22 cellular contexts compared by ENCODE assay signal in the genomic region with DNA sequence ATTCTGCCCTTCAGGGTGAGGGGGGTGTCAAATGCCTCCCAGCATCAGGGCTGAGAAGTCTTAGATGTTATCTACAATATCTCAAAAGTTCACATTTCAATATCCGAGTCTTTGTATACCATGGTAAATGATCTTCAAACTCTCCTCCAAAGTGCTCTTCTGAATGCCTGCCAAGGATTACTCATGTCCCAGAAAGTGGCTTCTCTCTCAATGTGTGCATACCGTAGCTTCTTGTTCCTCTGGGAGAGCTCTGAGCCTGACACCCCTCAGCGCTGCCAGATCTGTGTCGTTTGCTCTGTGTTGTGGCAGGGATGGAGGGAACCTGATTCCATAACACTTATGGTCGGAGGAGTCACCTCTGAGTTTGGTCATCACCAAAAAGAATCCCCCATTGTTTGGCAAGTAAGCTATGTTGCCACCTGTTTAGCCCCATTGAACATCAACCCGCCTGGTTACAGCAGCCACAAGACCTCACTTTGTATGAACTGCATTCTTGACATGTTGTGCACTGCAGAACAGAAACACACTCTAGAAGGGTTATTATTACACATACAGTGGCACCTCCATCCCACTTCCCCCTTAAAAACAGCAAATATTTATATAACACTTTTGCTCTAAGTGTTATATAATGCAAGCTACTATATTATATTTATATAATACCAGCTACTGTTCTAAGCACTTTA.
A peak's percentile ranks its signal among the peaks of the same experiment; 100 is the strongest.
DNase-seq lines count a peak whose midpoint lies in the region.
"Had no signal": no experiment of that assay in that cellular context is flagged by ENCODE, and none has a peak within 500 bp of the region (broad histone marks: within the 10 kb centered on the region; RNA-seq: fewer than 3 reads in every experiment).

No MANE protein-coding gene starts in this region.

- no peaks in the 10 kb centered on the region for H3K27me3 ChIP-seq in SJCRH30
- H3K27me3 ChIP-seq: colonic mucosa, Peyer's patch, spleen, thyroid gland had no signal

- peaks cover 20% of the 10 kb centered on the region; the same call in 1 of the 2 replicates for H3K4me1 ChIP-seq in SJCRH30
- H3K4me1 ChIP-seq: colonic mucosa, lower lobe of right lung, Peyer's patch, spleen, thyroid gland had no signal

- H3K36me3 ChIP-seq in SJCRH30: no peaks in the 10 kb centered on the region
- H3K36me3 ChIP-seq: colonic mucosa, gastroesophageal sphincter, lower lobe of right lung, Peyer's patch, spleen, thyroid gland had no signal

- H3K4me3 ChIP-seq in SJCRH30: no peak overlapping the region
- H3K4me3 ChIP-seq: colonic mucosa, gastroesophageal sphincter, lower lobe of right lung, Peyer's patch, spleen, thyroid gland had no signal

- no peak overlapping the region for H3K27ac ChIP-seq in SJCRH30
- H3K27ac ChIP-seq: colonic mucosa, gastroesophageal sphincter, lower lobe of right lung, Peyer's patch, spleen, thyroid gland had no signal

- DNase-seq in HK-2 (ENCODE audit: unreplicated experiment): peak; percentile 8
- peak; percentile 77 to 91 for DNase-seq in SJCRH30
- peak; percentile 63 for DNase-seq in islet precursor cell
- DNase-seq in superior temporal gyrus (ENCODE audit: extremely low spot score): peak; percentile 20
- DNase-seq in stimulated activated naive CD4-positive, alpha-beta T cell (lab: John Stamatoyannopoulos, UW): no peak
- DNase-seq in NCI-H187 treated with DMSO at 0.1 percent for 48 hours (lab: John Stamatoyannopoulos, UW): no peak
- no peak for DNase-seq in AG08396 (ENCODE audit: low spot score)
- DNase-seq: activated CD4-positive, alpha-beta T cell treated with anti-CD3 and anti-CD28 coated beads, Interleukin-2, amount 50 U/mL, for 48 hours; activated CD4-positive, CD25-positive, alpha-beta regulatory T cell; activated naive CD8-positive, alpha-beta T cell treated with anti-CD3 and anti-CD28 coated beads, Interleukin-2, amount 50 U/mL, for 24 hours; colonic mucosa; effector memory CD8-positive, alpha-beta T cell; H7; IMR-90; lower lobe of right lung; NCI-H1436; Peyer's patch; spleen; stimulated activated CD4-positive, alpha-beta T cell treated with anti-CD3 and anti-CD28 coated beads, Interleukin-4, amount 100 ng/mL, for 24 hours; stimulated activated naive CD8-positive, alpha-beta T cell treated with anti-CD3 and anti-CD28 coated beads, Interleukin-15, Interleukin-2, amounts not matched to agents 100 U/mL and 50 U/mL, for 24 hours; thyroid gland had no signal

- no peaks in the 10 kb centered on the region for H3K9me3 ChIP-seq in SJCRH30 (replicated peaks)
- H3K9me3 ChIP-seq: colonic mucosa, gastroesophageal sphincter, lower lobe of right lung, Peyer's patch, spleen, thyroid gland had no signal

Comparison
In these comparisons a context has a peak if more than half of its experiments do, and no peak if none do; other contexts are left out.
1. DNase-seq: peak in HK-2 (single experiment), SJCRH30 (2 of 2), islet precursor cell (single experiment) and superior temporal gyrus (single experiment); none in stimulated activated naive CD4-positive, alpha-beta T cell (0 of 6), NCI-H187 treated with DMSO at 0.1 percent for 48 hours (single experiment) and AG08396 (single experiment).